Comparison of ENCODE assay signal across 8 cellular contexts in genomic region chr1:31063636-31064035, GRCh38. TPM values are rescaled to one million over a fixed set of nuclear protein-coding genes. Genes with fewer than 3 reads are reported as not detected.
DNase-seq lines count a peak whose midpoint lies in the region; ATAC-seq and TF ChIP-seq lines count a peak whose summit lies in the region.

No MANE protein-coding gene starts in this region.

- H3K27ac ChIP-seq in cardiac muscle cell, result peak overlapping the region; percentile 94
- peak overlapping the region in 4 of 5 donors; percentile 93 to 96 (median 95) for H3K27ac ChIP-seq in stomach

- H3K9ac ChIP-seq in iPS-15b (ENCODE audit: low read depth, low read length), result peak overlapping the region; percentile 92

- H3K27ac Mint-ChIP-seq in WTC11, result peak overlapping the region; percentile 100

- H3K36me3 Mint-ChIP-seq in WTC11, result peaks cover 20% of the 10 kb centered on the region

- peak overlapping the region; percentile 75 for H3K4me3 ChIP-seq in cardiac muscle cell
- H3K4me3 ChIP-seq in iPS-15b (ENCODE audit: low read depth, low read length), result peak overlapping the region; percentile 98
- peak overlapping the region; percentile 58 to 76 (median 68) for H3K4me3 ChIP-seq in stomach

- H3K9me3 ChIP-seq in cardiac muscle cell (ENCODE audit: low read depth), result no peaks in the 10 kb centered on the region
- no peaks in the 10 kb centered on the region for H3K9me3 ChIP-seq in iPS-15b (ENCODE audit: control insufficient read depth, insufficient read depth, low read length)
- H3K9me3 ChIP-seq in stomach, result no peaks in the 10 kb centered on the region

- WGBS in stomach, 5 donors, result 3 to 9% (median 5%) methylated on average over 4 of the region's 4 CpGs

- TF ChIP-seq CTCF in cardiac muscle cell (IDR thresholded peaks at IDR 0.05; ENCODE audit: low read depth, low read length), result no peak
- TF ChIP-seq CTCF in WTC11 (IDR thresholded peaks at IDR 0.05), result no peak
- no peak for TF ChIP-seq CTCF in stomach (IDR thresholded peaks at IDR 0.05)

- CTCF ChIA-PET in WTC11 (lab: Charles Lee), result interaction anchor here (1.0 kb wide), 1 partner anchor 120 kb away, joined by 3 read pairs; no protein-coding TSS in a partner anchor

- H3K4me1 ChIP-seq in cardiac muscle cell (ENCODE audit: low read depth) (peaks cover 10% of the 10 kb centered on the region), iPS-15b (ENCODE audit: control insufficient read depth, insufficient read depth, low read length) (peaks cover 5% of the 10 kb centered on the region), stomach (peaks cover 34 to 61% (median 49%) of the 10 kb centered on the region in 4 donors)

- no peaks in the 10 kb centered on the region for H3K9me3 Mint-ChIP-seq in WTC11

- DNase-seq in cardiac muscle cell (ENCODE audit: low read depth in 1 of 2, low spot score in 1 of 2) (peak in 1 of 2 donors; percentile 24), left cardiac atrium (no peak), WTC11 (ENCODE audit: low spot score) (no peak), stomach (no peak)

- TF ChIP-seq EP300 in stomach (IDR thresholded peaks at IDR 0.05), result no peak

- no peak for TF ChIP-seq POLR2A in stomach (IDR thresholded peaks at IDR 0.05)

- H3K4me1 Mint-ChIP-seq in WTC11, result peaks cover 23% of the 10 kb centered on the region

- intact Hi-C loops in left cardiac atrium (cut with DNase I) (loop anchor here in 1 of 2 donors (10.0 kb wide), 1 partner anchor 69 kb away; no protein-coding TSS in a partner anchor), stomach (cut with DNase I; ENCODE audit: low total_unique reads) (no loop called here)

- POLR2A ChIA-PET in WTC11 (lab: Charles Lee), result interaction anchor here (0.6 kb wide), 1 partner anchor 11 kb away, joined by 3 read pairs; no protein-coding TSS in a partner anchor

- ATAC-seq in left cardiac atrium, result no peak
- ATAC-seq in WTC11, result no peak
- ATAC-seq in HG02759 (IDR thresholded peaks at IDR 0.05; ENCODE audit: unreplicated experiment), result no peak
- ATAC-seq in HG03521 (IDR thresholded peaks at IDR 0.05; ENCODE audit: unreplicated experiment), result no peak
- no peak for ATAC-seq in GM18520 (IDR thresholded peaks at IDR 0.05; ENCODE audit: unreplicated experiment)

- H3K27me3 ChIP-seq in cardiac muscle cell, result no peaks in the 10 kb centered on the region
- H3K27me3 ChIP-seq in iPS-15b (ENCODE audit: control insufficient read depth, insufficient read depth, low read length), result no peaks in the 10 kb centered on the region
- H3K27me3 ChIP-seq in stomach, result no peaks in the 10 kb centered on the region

- H3K4me3 Mint-ChIP-seq in WTC11, result peak overlapping the region; percentile 100

- no peaks in the 10 kb centered on the region for H3K27me3 Mint-ChIP-seq in WTC11 (ENCODE audit: low read depth)

- H3K36me3 ChIP-seq in cardiac muscle cell (peaks cover 11% of the 10 kb centered on the region), iPS-15b (ENCODE audit: control insufficient read depth, insufficient read depth, low read length) (peaks cover 9% of the 10 kb centered on the region), stomach (peaks cover 6 to 11% (median 8%) of the 10 kb centered on the region in 4 donors)

TF ChIP-seq in WTC11, 78 proteins besides CTCF, POLR2A, EP300 and RAD21 (continues in another document):
- TF ChIP-seq CREB1 (CRISPR knock-in tag; IDR thresholded peaks at IDR 0.05) (no peak), ZNF219 (CRISPR knock-in tag; IDR thresholded peaks at IDR 0.05; ENCODE audit: borderline replicate concordance) (no peak), JAZF1 (CRISPR knock-in tag; IDR thresholded peaks at IDR 0.05) (no peak), TP53 (CRISPR knock-in tag; IDR thresholded peaks at IDR 0.05) (no peak), SP1 (CRISPR knock-in tag; conservative IDR thresholded peaks at IDR 0.05) (no peak), ZNF232 (CRISPR knock-in tag; IDR thresholded peaks at IDR 0.05) (no peak), MLX (CRISPR knock-in tag; IDR thresholded peaks at IDR 0.05) (no peak), E2F5 (CRISPR knock-in tag; IDR thresholded peaks at IDR 0.05) (no peak), AR (CRISPR knock-in tag; IDR thresholded peaks at IDR 0.05) (no peak), FOXP1 (CRISPR knock-in tag; IDR thresholded peaks at IDR 0.05; ENCODE audit: borderline replicate concordance) (no peak), ZNF671 (CRISPR knock-in tag; IDR thresholded peaks at IDR 0.05) (no peak), NFATC4 (CRISPR knock-in tag; IDR thresholded peaks at IDR 0.05) (no peak), E2F1 (CRISPR knock-in tag; IDR thresholded peaks at IDR 0.05) (no peak), FOXK1 (CRISPR knock-in tag; IDR thresholded peaks at IDR 0.05) (no peak), SMAD3 (CRISPR knock-in tag; IDR thresholded peaks at IDR 0.05; ENCODE audit: borderline replicate concordance) (no peak), AFF4 (CRISPR knock-in tag; IDR thresholded peaks at IDR 0.05; ENCODE audit: borderline replicate concordance) (no peak), MYBL2 (CRISPR knock-in tag; IDR thresholded peaks at IDR 0.05) (no peak)

RNA-seq across cellular contexts. Expression of gene PUM1, which starts 1.9 kb away (rescaled TPM):
- total RNA-seq in cardiac muscle cell (99.6 and 130 TPM in 2 replicates), left cardiac atrium (10 to 100 TPM; 71.3 to 75.1 TPM), WTC11 (2021) (142 to 151 TPM (median 147 TPM) in 3 replicates), stomach (100 to 1,000 TPM in 2 of 5 donors, 10 to 100 TPM in 3; 69.6 to 126 (median 98.2) TPM)
- polyA plus RNA-seq in cardiac muscle cell (81.1 and 134 TPM in 2 replicates), stomach (10 to 100 TPM; 12.9 to 24.1 (median 15.4) TPM)
